6 cellular contexts compared by ENCODE assay signal in genomic region chr10:46512725-46513124, GRCh38. TPM values are rescaled to one million over a fixed set of nuclear protein-coding genes. Genes with fewer than 3 reads are reported as not detected.
"Had no signal": no experiment of that assay in that cellular context is flagged by ENCODE, and none has a peak within 500 bp of the region (broad histone marks: within the 10 kb centered on the region; RNA-seq: fewer than 3 reads in every experiment).

No MANE protein-coding gene starts in this region.

RNA-seq across cellular contexts. Expression of gene GPRIN2, which starts 43.7 kb away (rescaled TPM):
- total RNA-seq: subcutaneous adipose tissue had no signal

RNA-seq across cellular contexts. Expression of gene NPY4R, which starts 47.0 kb away (rescaled TPM):
- total RNA-seq: thoracic aorta, thyroid gland, upper lobe of right lung, ureter, uterus had no signal
